In genomic region chr16:81679721-81680430, GRCh38 we compare ENCODE assay signal across 10 cellular contexts.
"Had no signal": no experiment of that assay in that cellular context is flagged by ENCODE, and none has a peak within 500 bp of the region (broad histone marks: within the 10 kb centered on the region; RNA-seq: fewer than 3 reads in every experiment).

No MANE protein-coding gene starts in this region.

- DNase-seq: activated naive CD4-positive, alpha-beta T cell; activated naive CD8-positive, alpha-beta T cell treated with anti-CD3 and anti-CD28 coated beads, Interleukin-2, amount 50 U/mL, for 24 hours; activated T-cell treated with anti-CD3 and anti-CD28 coated beads for 4 hours; mammary epithelial cell; naive thymus-derived CD8-positive, alpha-beta T cell; occipital lobe had no signal

- FAIRE-seq: urothelium cell line had no signal

- H3K9me3 ChIP-seq: left lung, thoracic aorta had no signal

- H3K27ac ChIP-seq: thoracic aorta had no signal

- H3K4me1 ChIP-seq: left lung had no signal

- H3K27me3 ChIP-seq: left lung had no signal

- H3K4me3 ChIP-seq: left lung, thoracic aorta had no signal

- ATAC-seq: activated CD4-positive, CD25-positive, alpha-beta regulatory T cell treated with anti-CD3 and anti-CD28 coated beads, Interleukin-2, amount 50 U/mL, for 24 hours; activated naive CD8-positive, alpha-beta T cell treated with anti-CD3 and anti-CD28 coated beads, Interleukin-2, amount 50 U/mL, for 24 hours; naive thymus-derived CD8-positive, alpha-beta T cell had no signal
